ENCODE assay signal across 1 cellular context in the genomic region with DNA sequence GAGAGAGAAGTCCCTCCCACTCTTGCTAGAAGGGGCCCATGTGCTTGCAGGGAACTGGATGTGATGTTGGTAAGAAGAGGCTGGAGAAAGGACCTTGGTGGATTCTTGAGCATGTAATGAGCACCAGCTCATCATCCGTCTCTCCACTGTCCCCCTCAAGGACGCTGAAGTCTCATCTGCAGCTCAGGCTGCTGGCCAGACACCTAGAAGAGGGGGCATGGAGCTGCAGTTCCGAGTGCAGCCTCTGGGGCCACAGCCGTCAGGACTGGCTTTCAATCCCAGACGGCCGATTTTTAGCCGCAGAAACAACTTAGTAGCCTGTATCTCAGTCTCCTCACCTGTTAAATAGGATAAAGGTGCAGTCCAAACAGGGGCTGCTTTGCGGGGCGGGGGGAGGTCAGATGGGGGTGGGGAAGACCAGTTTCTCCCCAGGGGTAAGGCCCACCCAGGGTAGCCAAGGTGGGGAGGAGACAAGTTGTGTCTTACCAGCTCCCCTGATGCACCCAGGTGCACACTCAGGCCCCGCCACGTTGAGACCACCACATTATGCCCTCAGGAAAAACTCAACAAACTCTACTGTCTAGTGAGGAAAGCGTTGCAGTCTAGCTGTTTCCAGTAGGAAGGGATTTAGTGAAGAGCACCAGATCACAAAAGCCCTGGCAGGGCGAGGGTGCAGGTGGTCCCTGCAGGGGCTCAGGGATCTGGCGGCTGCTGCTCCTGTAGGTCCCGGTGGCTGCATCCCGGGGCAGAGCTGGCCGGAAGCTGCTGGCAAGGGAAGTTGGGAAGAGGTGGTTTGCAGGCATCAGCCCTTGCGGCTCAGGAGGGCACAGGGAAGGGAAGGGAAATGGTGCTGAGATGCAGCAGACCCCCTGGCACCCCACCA.
TF ChIP-seq lines count a peak whose summit lies in the region.

No MANE protein-coding gene starts in this region.

TF ChIP-seq in Ishikawa, 13 proteins besides CTCF, POLR2A, EP300 and RAD21 (continued from another document):
- TF ChIP-seq, protein P1, sequence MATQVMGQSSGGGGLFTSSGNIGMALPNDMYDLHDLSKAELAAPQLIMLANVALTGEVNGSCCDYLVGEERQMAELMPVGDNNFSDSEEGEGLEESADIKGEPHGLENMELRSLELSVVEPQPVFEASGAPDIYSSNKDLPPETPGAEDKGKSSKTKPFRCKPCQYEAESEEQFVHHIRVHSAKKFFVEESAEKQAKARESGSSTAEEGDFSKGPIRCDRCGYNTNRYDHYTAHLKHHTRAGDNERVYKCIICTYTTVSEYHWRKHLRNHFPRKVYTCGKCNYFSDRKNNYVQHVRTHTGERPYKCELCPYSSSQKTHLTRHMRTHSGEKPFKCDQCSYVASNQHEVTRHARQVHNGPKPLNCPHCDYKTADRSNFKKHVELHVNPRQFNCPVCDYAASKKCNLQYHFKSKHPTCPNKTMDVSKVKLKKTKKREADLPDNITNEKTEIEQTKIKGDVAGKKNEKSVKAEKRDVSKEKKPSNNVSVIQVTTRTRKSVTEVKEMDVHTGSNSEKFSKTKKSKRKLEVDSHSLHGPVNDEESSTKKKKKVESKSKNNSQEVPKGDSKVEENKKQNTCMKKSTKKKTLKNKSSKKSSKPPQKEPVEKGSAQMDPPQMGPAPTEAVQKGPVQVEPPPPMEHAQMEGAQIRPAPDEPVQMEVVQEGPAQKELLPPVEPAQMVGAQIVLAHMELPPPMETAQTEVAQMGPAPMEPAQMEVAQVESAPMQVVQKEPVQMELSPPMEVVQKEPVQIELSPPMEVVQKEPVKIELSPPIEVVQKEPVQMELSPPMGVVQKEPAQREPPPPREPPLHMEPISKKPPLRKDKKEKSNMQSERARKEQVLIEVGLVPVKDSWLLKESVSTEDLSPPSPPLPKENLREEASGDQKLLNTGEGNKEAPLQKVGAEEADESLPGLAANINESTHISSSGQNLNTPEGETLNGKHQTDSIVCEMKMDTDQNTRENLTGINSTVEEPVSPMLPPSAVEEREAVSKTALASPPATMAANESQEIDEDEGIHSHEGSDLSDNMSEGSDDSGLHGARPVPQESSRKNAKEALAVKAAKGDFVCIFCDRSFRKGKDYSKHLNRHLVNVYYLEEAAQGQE (IDR thresholded peaks at IDR 0.05; ENCODE audit: low read depth): no peak
TF ChIP-seq in Ishikawa: peak in this region for 0.
